In the genomic region with DNA sequence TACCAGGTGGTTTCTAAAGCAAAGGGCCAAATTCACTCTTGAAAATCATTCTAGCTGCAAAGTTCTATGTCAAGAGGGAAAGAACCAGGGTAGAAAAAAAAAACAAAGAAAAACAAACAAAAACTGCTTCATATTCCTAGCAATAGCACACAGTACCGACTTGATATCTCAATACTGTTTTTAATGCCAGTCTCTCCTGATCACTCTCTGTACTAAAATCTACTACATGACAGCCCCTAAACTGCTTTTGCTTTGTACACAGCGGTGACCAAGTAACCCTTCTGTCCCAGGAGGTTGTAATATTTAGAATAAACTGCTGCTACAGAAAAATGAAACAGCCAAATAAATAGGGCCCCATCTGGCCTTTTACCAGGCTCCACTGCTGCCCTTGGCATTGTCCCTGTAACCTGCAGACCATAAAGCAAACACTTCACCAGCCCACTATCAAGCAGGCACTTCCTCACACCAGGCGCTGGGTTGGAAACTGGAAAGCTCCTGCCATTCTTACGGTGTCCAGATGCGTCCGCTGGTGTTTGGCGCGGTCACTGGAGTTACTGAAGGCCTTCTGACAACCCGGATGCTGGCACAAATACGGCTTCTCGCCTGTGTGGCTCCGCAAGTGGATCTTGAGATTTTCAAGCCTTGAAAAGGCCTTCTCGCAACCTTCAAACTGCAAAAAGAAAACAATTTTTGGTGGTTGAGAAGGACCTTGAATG, we compare ENCODE assay signal across 16 cellular contexts.
DNase-seq lines count a peak whose midpoint lies in the region; ATAC-seq, FAIRE-seq and TF ChIP-seq lines count a peak whose summit lies in the region.
"Had no signal": no experiment of that assay in that cellular context is flagged by ENCODE, and none has a peak within 500 bp of the region (broad histone marks: within the 10 kb centered on the region; RNA-seq: fewer than 3 reads in every experiment).

No MANE protein-coding gene starts in this region.

- no peaks in the 10 kb centered on the region for H3K27me3 ChIP-seq in mammary epithelial cell (ENCODE audit: insufficient read depth, low read length)
- H3K27me3 ChIP-seq in breast epithelium, result no peaks in the 10 kb centered on the region
- H3K27me3 ChIP-seq in aorta (ENCODE audit: control insufficient read depth in 1 of 2, insufficient read depth in 2 of 2, low read length in 1 of 2), result no peaks in the 10 kb centered on the region
- H3K27me3 ChIP-seq: pancreas had no signal

- H3K27ac ChIP-seq in mammary epithelial cell (ENCODE audit: insufficient read depth, low read depth, low read length), result no peak overlapping the region
- no peak overlapping the region for H3K27ac ChIP-seq in breast epithelium
- H3K27ac ChIP-seq in aorta (ENCODE audit: low read depth in 1 of 2, low read length in 2 of 2), result peak overlapping the region in 1 of 2 donors; percentile 30
- H3K27ac ChIP-seq: pancreas had no signal

- CTCF ChIA-PET in mammary epithelial cell (lab: Charles Lee; ENCODE audit: low non-redundant PET), result no interaction called here

- H3K9me3 ChIP-seq in mammary epithelial cell (replicated peaks; ENCODE audit: insufficient read depth, low read length) (no peaks in the 10 kb centered on the region), breast epithelium (no peaks in the 10 kb centered on the region), aorta (ENCODE audit: control insufficient read depth, low read length) (no peaks in the 10 kb centered on the region)
- H3K9me3 ChIP-seq: Caco-2, pancreas had no signal

- peak; percentile 36 for FAIRE-seq in islet of Langerhans (lab: Jason Lieb, UNC)
- FAIRE-seq: pancreas had no signal

- ATAC-seq in aorta (ENCODE audit: low FRiP score) (peak; percentile 48), omental fat pad (ENCODE audit: low FRiP score) (no peak)
- ATAC-seq: WTC11 had no signal

- H3K79me2 ChIP-seq in mammary epithelial cell (ENCODE audit: insufficient read depth, low read length), result no peaks in the 10 kb centered on the region

- H3K4me3 ChIP-seq in mammary epithelial cell (replicated peaks in 1 of 3; ENCODE audit: insufficient read depth in 1 of 3, low read depth in 2 of 3, low read length in 3 of 3), result no peak overlapping the region
- H3K4me3 ChIP-seq in breast epithelium, result no peak overlapping the region
- peak overlapping the region; percentile 1 to 14 for H3K4me3 ChIP-seq in aorta (ENCODE audit: low read length in 2 of 2)
- H3K4me3 ChIP-seq: pancreas had no signal

- H3K4me1 ChIP-seq in mammary epithelial cell (ENCODE audit: insufficient read depth, low read length), result peaks cover 24% of the 10 kb centered on the region
- no peaks in the 10 kb centered on the region for H3K4me1 ChIP-seq in breast epithelium
- no peaks in the 10 kb centered on the region for H3K4me1 ChIP-seq in aorta (ENCODE audit: control insufficient read depth in 1 of 2, insufficient read depth in 2 of 2, low read length in 2 of 2)
- H3K4me1 ChIP-seq: Caco-2, pancreas had no signal

- TF ChIP-seq CTCF in mammary epithelial cell (conservative IDR thresholded peaks at IDR 0.05 in 1 of 2, IDR thresholded peaks at IDR 0.05 in 1 of 2; ENCODE audit: extremely low read depth in 1 of 2, insufficient read depth in 1 of 2, low read depth in 1 of 2, low read length in 2 of 2) (no peak), breast epithelium (IDR thresholded peaks at IDR 0.05) (no peak), GM13977 (IDR thresholded peaks at IDR 0.05; ENCODE audit: extremely low read depth, insufficient read depth, missing control alignments) (no peak), omental fat pad (IDR thresholded peaks at IDR 0.05) (no peak)

- dilution Hi-C loops in mammary epithelial cell (cut with HindIII; ENCODE audit: low sequenced_read_pairs), result no loop called here

- H2AFZ ChIP-seq in mammary epithelial cell (ENCODE audit: low read depth, low read length), result peak overlapping the region; percentile 19

- H3K9ac ChIP-seq in mammary epithelial cell (ENCODE audit: insufficient read depth, low read length), result no peak overlapping the region

- no peak for DNase-seq in mammary epithelial cell
- no peak for DNase-seq in breast epithelium (ENCODE audit: low spot score in 2 of 2)
- DNase-seq in SHP77 (lab: John Stamatoyannopoulos, UW), result peak; percentile 80 to 88
- DNase-seq in aorta, result peak; percentile 71 to 80
- no peak for DNase-seq in GM13977 (ENCODE audit: low spot score)
- no peak for DNase-seq in LoVo (ENCODE audit: low spot score)
- no peak for DNase-seq in omental fat pad (ENCODE audit: low spot score)
- DNase-seq: ACHN; activated naive CD4-positive, alpha-beta T cell treated with Interleukin-2 at 50 U/mL for 16 hours; Caco-2; mesendoderm; NCI-H1048; SW 1271 had no signal

- H3K4me2 ChIP-seq in mammary epithelial cell (ENCODE audit: insufficient read depth, low read depth, low read length), result no peak overlapping the region

- H3K36me3 ChIP-seq in mammary epithelial cell (ENCODE audit: insufficient read depth, low read length), result no peaks in the 10 kb centered on the region
- no peaks in the 10 kb centered on the region for H3K36me3 ChIP-seq in breast epithelium
- no peaks in the 10 kb centered on the region for H3K36me3 ChIP-seq in aorta (ENCODE audit: control insufficient read depth in 1 of 2, insufficient read depth in 2 of 2, low read length in 1 of 2)

- TF ChIP-seq POLR2A in breast epithelium (IDR thresholded peaks at IDR 0.05), result no peak

- H4K20me1 ChIP-seq in mammary epithelial cell (ENCODE audit: insufficient read depth, low read length), result no peaks in the 10 kb centered on the region

- no TSS peak for BruUV-seq in mammary epithelial cell (replicated peaks; lab: Mats Ljungman, UMichigan)

- 96% methylated on average over 13 of the region's 13 CpGs for whole genome bisulfite sequencing in mammary epithelial cell (ENCODE audit: low coverage, missing lambda C conversion rate)
- WGBS in aorta, 2 donors, result 6 to 8% methylated on average over 13 of the region's 13 CpGs

- in situ Hi-C loops in mammary epithelial cell (cut with MboI; ENCODE audit: low sequenced_read_pairs in 2 of 2), result no loop called here
- in situ Hi-C loops in GM13977 (cut with MboI; ENCODE audit: low pct_unique_long_range_greater_than_20kb, low sequenced_read_pairs, unreplicated experiment), result no loop called here

- intact Hi-C loops in mammary epithelial cell (cut with micrococcal nuclease), result no loop called here
- intact Hi-C loops in breast epithelium (cut with DNase I; ENCODE audit: low total_unique reads), result no loop called here
- intact Hi-C loops in aorta (cut with DNase I), result no loop called here

Comparison
In these comparisons a context has a peak if more than half of its experiments do, and no peak if none do; other contexts are left out.
1. DNase-seq: peak in SHP77 (2 of 2) and aorta (2 of 2); none in mammary epithelial cell (single experiment), breast epithelium (0 of 2), GM13977 (single experiment), LoVo (single experiment) and omental fat pad (single experiment).
2. H3K4me3 ChIP-seq: peak in aorta (2 of 2); none in mammary epithelial cell (0 of 3) and breast epithelium (0 of 3).